8 cellular contexts compared by ENCODE assay signal in the genomic region with DNA sequence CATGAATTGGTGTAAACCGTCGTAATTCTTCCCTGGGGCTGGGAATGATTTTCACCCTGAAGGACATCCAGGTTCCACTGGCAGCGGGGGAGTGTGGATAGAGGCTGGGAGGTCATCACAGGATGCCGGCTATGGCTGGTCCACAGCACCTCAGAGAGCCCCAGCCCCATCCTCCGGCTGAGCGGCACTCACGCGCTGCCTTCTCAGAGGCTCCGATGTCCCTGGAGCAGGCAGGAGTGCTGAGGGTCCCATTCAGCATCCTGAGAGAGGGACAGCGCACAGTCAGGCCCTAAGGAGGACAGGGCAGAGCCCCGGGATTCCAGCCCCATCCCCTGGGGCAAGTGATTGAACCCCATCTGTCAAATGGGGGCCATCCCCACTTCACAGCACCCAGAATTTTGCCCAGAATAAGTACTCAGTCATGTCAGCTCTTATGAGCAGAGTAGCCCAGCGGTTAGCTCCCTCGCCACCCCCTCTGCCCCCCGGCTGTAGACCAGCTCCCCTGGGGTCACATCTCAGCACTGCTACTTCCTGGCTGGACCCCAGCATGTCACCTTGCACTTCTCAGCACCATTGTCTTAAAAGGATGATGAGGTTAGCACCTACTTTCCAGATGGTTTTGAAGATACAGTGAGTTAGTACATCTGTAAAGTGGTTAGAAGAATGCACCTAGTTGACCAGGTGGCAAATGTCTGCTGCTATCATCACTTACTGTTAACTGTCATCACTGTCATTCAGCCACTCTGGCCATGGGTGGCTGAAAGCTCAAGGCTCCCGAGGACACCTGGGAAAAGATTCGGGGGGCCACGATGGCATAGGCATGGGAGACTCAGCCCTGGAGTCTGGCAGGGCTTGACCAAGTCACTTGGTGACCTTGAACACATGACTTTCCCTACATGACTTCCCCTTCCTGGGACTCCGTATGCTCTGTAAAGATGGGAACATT. TPM values are rescaled to one million over a fixed set of nuclear protein-coding genes. Genes with fewer than 3 reads are reported as not detected.
DNase-seq lines count a peak whose midpoint lies in the region; ATAC-seq and TF ChIP-seq lines count a peak whose summit lies in the region.
"Had no signal": no experiment of that assay in that cellular context is flagged by ENCODE, and none has a peak within 500 bp of the region (broad histone marks: within the 10 kb centered on the region; RNA-seq: fewer than 3 reads in every experiment).

No MANE protein-coding gene starts in this region.

- peak overlapping the region; percentile 76 for H2AK9ac ChIP-seq in IMR-90 (replicated peaks; ENCODE audit: low read depth, low read length, poor library complexity)

- H3K4me1 Mint-ChIP-seq in CD8-positive, alpha-beta T cell (ENCODE audit: low read depth): peaks cover 60% of the 10 kb centered on the region
- H3K4me1 Mint-ChIP-seq in central memory CD8-positive, alpha-beta T cell: peaks cover 57% of the 10 kb centered on the region

- no peak overlapping the region for H2BK20ac ChIP-seq in IMR-90 (ENCODE audit: low read depth, low read length)

- no peak for TF ChIP-seq POLR2A in IMR-90 (IDR thresholded peaks at IDR 0.05; ENCODE audit: low read depth, low read length)

- H3K4me2 ChIP-seq in IMR-90 (ENCODE audit: low read depth, low read length) (no peak overlapping the region), trophoblast cell (ENCODE audit: low read length) (no peak overlapping the region)

- H3K79me1 ChIP-seq in IMR-90 (ENCODE audit: low read depth in 1 of 2, low read length in 2 of 2) (peaks cover 2 to 44% of the 10 kb centered on the region in 2 experiments; a peak in 2 of 4 replicates), trophoblast cell (ENCODE audit: low read length) (no peaks in the 10 kb centered on the region)

- no peak overlapping the region for H2AK5ac ChIP-seq in IMR-90 (ENCODE audit: low read depth, low read length)
- H2AK5ac ChIP-seq in trophoblast cell (ENCODE audit: low read length): no peak overlapping the region

- no peak overlapping the region for H2BK5ac ChIP-seq in IMR-90 (ENCODE audit: low read depth, low read length, poor library complexity, severe bottlenecking)
- no peak overlapping the region for H2BK5ac ChIP-seq in trophoblast cell (ENCODE audit: low read depth, low read length, poor library complexity)

- no peak overlapping the region for H2BK15ac ChIP-seq in IMR-90 (ENCODE audit: low read depth, low read length)

- H3K9ac ChIP-seq in IMR-90 (ENCODE audit: low read depth, low read length) (no peak overlapping the region), trophoblast cell (ENCODE audit: low read length) (peak overlapping the region; percentile 12)

- no peaks in the 10 kb centered on the region for H3K27me3 Mint-ChIP-seq in CD8-positive, alpha-beta T cell (ENCODE audit: low read depth)
- no peaks in the 10 kb centered on the region for H3K27me3 Mint-ChIP-seq in central memory CD8-positive, alpha-beta T cell

- H3K4ac ChIP-seq in IMR-90 (ENCODE audit: low read depth, low read length) (no peak overlapping the region), trophoblast cell (ENCODE audit: low read depth, low read length) (no peak overlapping the region)

- H4K20me1 ChIP-seq in IMR-90 (ENCODE audit: insufficient read depth, low read length): peaks cover 15% of the 10 kb centered on the region

- ATAC-seq in CD8-positive, alpha-beta T cell: peak; percentile 12
- no peak for ATAC-seq in IMR-90 (ENCODE audit: low read depth)
- ATAC-seq in central memory CD8-positive, alpha-beta T cell (replicated peaks; ENCODE audit: extremely low read depth, poor library complexity, severe bottlenecking): peak; percentile 55
- no peak for ATAC-seq in GM18502 (IDR thresholded peaks at IDR 0.05; ENCODE audit: poor library complexity, unreplicated experiment)

- H3K9me3 ChIP-seq in CD8-positive, alpha-beta T cell (ENCODE audit: low read length): no peaks in the 10 kb centered on the region
- H3K9me3 ChIP-seq in IMR-90 (ENCODE audit: control insufficient read depth, insufficient read depth, low read length): no peaks in the 10 kb centered on the region
- H3K9me3 ChIP-seq in trophoblast cell (ENCODE audit: insufficient read depth, low read depth, low read length): peaks cover 2% of the 10 kb centered on the region

- intact Hi-C loops in CD8-positive, alpha-beta T cell (cut with DNase I, micrococcal nuclease): loop anchor here (5.0 kb wide), 2 partner anchors 155 to 175 kb away; no protein-coding TSS in a partner anchor
- intact Hi-C loops in IMR-90 (cut with micrococcal nuclease): no loop called here

- H3K14ac ChIP-seq in IMR-90 (replicated peaks; ENCODE audit: low read depth, low read length): no peak overlapping the region
- no peak overlapping the region for H3K14ac ChIP-seq in trophoblast cell (ENCODE audit: low read length)

- H3K9me1 ChIP-seq in IMR-90 (ENCODE audit: insufficient read depth, low read length): peaks cover 1% of the 10 kb centered on the region

- POLR2A ChIA-PET in CD8-positive, alpha-beta T cell (lab: Charles Lee): interaction anchor here (0.9 to 5.3 kb wide), 8 partner anchors 9 to 49 kb away, joined by 3 to 60 read pairs (median 6); a partner anchor contains a TSS
- POLR2A ChIA-PET in IMR-90 (lab: Charles Lee; ENCODE audit: unreplicated experiment): no interaction called here

- H3K36me3 ChIP-seq in CD8-positive, alpha-beta T cell (ENCODE audit: insufficient read depth, low read length): peaks cover 33% of the 10 kb centered on the region
- H3K36me3 ChIP-seq in IMR-90 (ENCODE audit: control insufficient read depth, insufficient read depth, low read length) (peaks cover 61% of the 10 kb centered on the region), trophoblast cell (ENCODE audit: control insufficient read depth in 1 of 2, insufficient read depth in 2 of 2, low read length in 2 of 2) (peaks cover 60 to 63% of the 10 kb centered on the region in 2 experiments)

- H3K27ac ChIP-seq in CD8-positive, alpha-beta T cell (ENCODE audit: low read depth, low read length): peak overlapping the region; percentile 17
- no peak overlapping the region for H3K27ac ChIP-seq in IMR-90 (ENCODE audit: insufficient read depth, low read length)
- no peak overlapping the region for H3K27ac ChIP-seq in trophoblast cell (ENCODE audit: low read depth, low read length)

- H2BK12ac ChIP-seq in trophoblast cell (ENCODE audit: low read length): no peak overlapping the region

- H3K18ac ChIP-seq in IMR-90 (ENCODE audit: low read depth, low read length): no peak overlapping the region
- no peak overlapping the region for H3K18ac ChIP-seq in trophoblast cell (ENCODE audit: low read length)

- H4K91ac ChIP-seq in IMR-90 (ENCODE audit: insufficient read depth, low read depth, low read length) (no peak overlapping the region), trophoblast cell (ENCODE audit: low read depth, low read length) (no peak overlapping the region)

- peak overlapping the region; percentile 14 for H2AFZ ChIP-seq in IMR-90 (replicated peaks; ENCODE audit: low read length, poor library complexity)
- H2AFZ ChIP-seq in trophoblast cell (ENCODE audit: insufficient read depth, low read length, poor library complexity): no peak overlapping the region

- peak overlapping the region; percentile 91 for H3K4me3 Mint-ChIP-seq in CD8-positive, alpha-beta T cell
- H3K4me3 Mint-ChIP-seq in central memory CD8-positive, alpha-beta T cell: peak overlapping the region; percentile 78

- H2BK120ac ChIP-seq in IMR-90 (ENCODE audit: low read depth, low read length): no peak overlapping the region
- no peak overlapping the region for H2BK120ac ChIP-seq in trophoblast cell (ENCODE audit: insufficient read depth, low read length, poor library complexity)

- peak in 2 of 7 experiments; percentile 33 to 51 for DNase-seq in CD8-positive, alpha-beta T cell
- DNase-seq in IMR-90 (no peak), trophoblast cell (no peak), cortex of kidney (lab: John Stamatoyannopoulos, UW) (no peak), COR-L47 (lab: John Stamatoyannopoulos, UW) (no peak)
- peak in 1 of 2 donors; percentile 36 for DNase-seq in central memory CD8-positive, alpha-beta T cell (ENCODE audit: low spot score in 2 of 2)
- DNase-seq: NCI-H2029 treated with DMSO at 0.1 percent for 48 hours had no signal

- H3K27ac Mint-ChIP-seq in CD8-positive, alpha-beta T cell: peak overlapping the region; percentile 99
- H3K27ac Mint-ChIP-seq in central memory CD8-positive, alpha-beta T cell (ENCODE audit: low read depth): peak overlapping the region; percentile 98

- H3K4me3 ChIP-seq in CD8-positive, alpha-beta T cell (ENCODE audit: low read depth, low read length): no peak overlapping the region
- H3K4me3 ChIP-seq in IMR-90 (ENCODE audit: insufficient read depth, low read depth, low read length): no peak overlapping the region
- H3K4me3 ChIP-seq in trophoblast cell (ENCODE audit: low read depth, low read length): no peak overlapping the region

- no peaks in the 10 kb centered on the region for H3K79me2 ChIP-seq in trophoblast cell (ENCODE audit: control insufficient read depth, insufficient read depth, low read length, poor library complexity)

- peaks cover 68% of the 10 kb centered on the region for H3K36me3 Mint-ChIP-seq in CD8-positive, alpha-beta T cell
- peaks cover 50% of the 10 kb centered on the region for H3K36me3 Mint-ChIP-seq in central memory CD8-positive, alpha-beta T cell (ENCODE audit: insufficient read depth)

- TF ChIP-seq CTCF in CD8-positive, alpha-beta T cell (IDR thresholded peaks at IDR 0.05): no peak
- TF ChIP-seq CTCF in IMR-90 (conservative IDR thresholded peaks at IDR 0.05; ENCODE audit: low read depth, low read length): no peak

- H4K12ac ChIP-seq in trophoblast cell (ENCODE audit: low read depth, low read length): no peak overlapping the region

- H3K4me1 ChIP-seq in CD8-positive, alpha-beta T cell (ENCODE audit: insufficient read depth, low read length): peaks cover 67% of the 10 kb centered on the region
- H3K4me1 ChIP-seq in IMR-90 (ENCODE audit: control insufficient read depth, insufficient read depth, low read length) (peaks cover under 1% of the 10 kb centered on the region), trophoblast cell (ENCODE audit: control insufficient read depth in 1 of 2, insufficient read depth in 2 of 2, low read length in 2 of 2) (no peaks in the 10 kb centered on the region)

- no peak overlapping the region for H4K5ac ChIP-seq in IMR-90 (ENCODE audit: low read depth, low read length)

- no peak overlapping the region for H4K8ac ChIP-seq in IMR-90 (ENCODE audit: low read depth in 2 of 2, low read length in 2 of 2)
- H4K8ac ChIP-seq in trophoblast cell (ENCODE audit: low read depth, low read length): no peak overlapping the region

- 92% methylated on average over 12 of the region's 18 CpGs; no CpG with 5 or more reads in 1 of the 2 experiments for WGBS in IMR-90 (ENCODE audit: extremely low coverage in 2 of 2, insufficient read length in 1 of 2), 2 experiments
- WGBS in trophoblast cell (ENCODE audit: extremely low coverage, insufficient coverage, insufficient read length): no CpG with 5 or more reads among the region's 18 CpGs

- H3K23ac ChIP-seq in IMR-90 (ENCODE audit: low read depth, low read length) (no peak overlapping the region), trophoblast cell (ENCODE audit: low read length) (no peak overlapping the region)

- dilution Hi-C loops in IMR-90 (cut with HindIII; ENCODE audit: low sequenced_read_pairs, unreplicated experiment): no loop called here

- no peak overlapping the region for H3K56ac ChIP-seq in IMR-90 (ENCODE audit: extremely low read depth, insufficient read depth, low read length)

- no peaks in the 10 kb centered on the region for H3K9me3 Mint-ChIP-seq in CD8-positive, alpha-beta T cell
- H3K9me3 Mint-ChIP-seq in central memory CD8-positive, alpha-beta T cell: no peaks in the 10 kb centered on the region

- CTCF ChIA-PET in CD8-positive, alpha-beta T cell (lab: Charles Lee): interaction anchor here (0.5 to 10.2 kb wide), 17 partner anchors 9 to 612 kb away, joined by 3 to 228 read pairs (median 5); a partner anchor contains a TSS
- CTCF ChIA-PET in IMR-90 (lab: Yijun Ruan, JAX): interaction anchor here (1.6 kb wide), 1 partner anchor 27 kb away, joined by 4 read pairs; no protein-coding TSS in a partner anchor

- no TSS peak for BruUV-seq in IMR-90 (replicated peaks; lab: Mats Ljungman, UMichigan)

- no peaks in the 10 kb centered on the region for H3K27me3 ChIP-seq in CD8-positive, alpha-beta T cell (ENCODE audit: insufficient read depth, low read length)
- H3K27me3 ChIP-seq in IMR-90 (ENCODE audit: control insufficient read depth, insufficient read depth, low read length) (no peaks in the 10 kb centered on the region), trophoblast cell (ENCODE audit: insufficient read depth, low read length) (no peaks in the 10 kb centered on the region)

- in situ Hi-C loops in IMR-90 (cut with MboI; ENCODE audit: low sequenced_read_pairs): no loop called here

- TF ChIP-seq RAD21 in IMR-90 (IDR thresholded peaks at IDR 0.05; ENCODE audit: low read length): no peak

RNA-seq across cellular contexts. Expression of a gene that starts 11.9 kb away (rescaled TPM):
- 100 to 1,000 TPM; 207 to 221 TPM for total RNA-seq in CD8-positive, alpha-beta T cell
- total RNA-seq in IMR-90 (2012; rRNA removed): 11.1 and 11.4 TPM in 2 replicates
- 63.0 and 65.2 TPM in 2 replicates for polyA plus RNA-seq in IMR-90 (2012; rRNA removed)
- polyA plus RNA-seq in IMR-90 (2012; cell fraction: cytosol; rRNA removed): 50.3 and 62.6 TPM in 2 replicates
- polyA plus RNA-seq in IMR-90 (2012; cell fraction: nucleus; rRNA removed; ENCODE audit: low replicate concordance): 115 and 162 TPM in 2 replicates
- 48.7 and 50.2 TPM in 2 replicates for polyA plus RNA-seq in trophoblast cell (2013)

RNA-seq across cellular contexts. Expression of a gene that starts 18.3 kb away (rescaled TPM):
- total RNA-seq in CD8-positive, alpha-beta T cell: 1 to 10 TPM; 1.9 to 2.3 TPM
- 2.0 and 2.2 TPM in 2 replicates for total RNA-seq in IMR-90 (2012; rRNA removed)
- 9.6 and 10.6 TPM in 2 replicates for polyA plus RNA-seq in IMR-90 (2012; rRNA removed)
- polyA plus RNA-seq in IMR-90 (2012; cell fraction: cytosol; rRNA removed): 5.9 and 7.9 TPM in 2 replicates
- polyA plus RNA-seq in IMR-90 (2012; cell fraction: nucleus; rRNA removed; ENCODE audit: low replicate concordance): 11.5 and 12.8 TPM in 2 replicates
- polyA plus RNA-seq in trophoblast cell (2013): 0.42 and 0.44 TPM in 2 replicates

RNA-seq across cellular contexts. Expression of a gene that starts 29.5 kb away (rescaled TPM):
- not detected for total RNA-seq in CD8-positive, alpha-beta T cell
- total RNA-seq in IMR-90 (2012; rRNA removed): not detected in 2 replicates
- not detected in 2 replicates for polyA plus RNA-seq in IMR-90 (2012; rRNA removed)
- polyA plus RNA-seq in IMR-90 (2012; cell fraction: cytosol; rRNA removed): not detected in 2 replicates
- polyA plus RNA-seq in IMR-90 (2012; cell fraction: nucleus; rRNA removed; ENCODE audit: low replicate concordance): 0.08 TPM in 1 of 2 replicates, not detected in the other
- polyA plus RNA-seq in trophoblast cell (2013): 4.8 and 4.9 TPM in 2 replicates

RNA-seq across cellular contexts. Expression of a gene that starts 48.0 kb away (rescaled TPM):
- total RNA-seq in CD8-positive, alpha-beta T cell: 1 to 10 TPM; 5.0 to 5.7 TPM
- 3.9 and 4.8 TPM in 2 replicates for total RNA-seq in IMR-90 (2012; rRNA removed)
- 1.2 and 1.5 TPM in 2 replicates for polyA plus RNA-seq in IMR-90 (2012; rRNA removed)
- 0.42 and 0.69 TPM in 2 replicates for polyA plus RNA-seq in IMR-90 (2012; cell fraction: cytosol; rRNA removed)
- 0.84 and 1.6 TPM in 2 replicates for polyA plus RNA-seq in IMR-90 (2012; cell fraction: nucleus; rRNA removed; ENCODE audit: low replicate concordance)
- polyA plus RNA-seq in trophoblast cell (2013): 2.0 and 2.1 TPM in 2 replicates

Comparison
In these comparisons a context has a peak if more than half of its experiments do, and no peak if none do; other contexts are left out.
1. ATAC-seq: peak in CD8-positive, alpha-beta T cell (single experiment) and central memory CD8-positive, alpha-beta T cell (single experiment); none in IMR-90 (single experiment) and GM18502 (single experiment).
2. RNA of a gene that starts 11.9 kb away (total RNA-seq): 207 to 221 TPM in CD8-positive, alpha-beta T cell; 11.1 to 11.4 TPM in IMR-90; every median in the first group is over 10 times any median in the second.